1 cellular context compared by ENCODE assay signal in genomic region chr2:26033769-26034596, GRCh38.
A peak's percentile ranks its signal among the peaks of the same experiment; 100 is the strongest.
TF ChIP-seq lines count a peak whose summit lies in the region.

RAB10 (plus strand) TSS chr2:26034084; CDS start chr2:26034609, 525 bp downstream.

TF ChIP-seq in K562, 482 proteins besides CTCF, POLR2A, EP300 and RAD21 (continued from another document and continues in another):
- peak; percentile 50 for TF ChIP-seq CCNT2 (IDR thresholded peaks at IDR 0.05; ENCODE audit: borderline replicate concordance, extremely low read depth, insufficient read length, low read depth, low read length)
- TF ChIP-seq ETV5 (CRISPR knock-in tag; IDR thresholded peaks at IDR 0.05; ENCODE audit: low read depth) = no peak; the same call in 1 of the 2 replicates
- peak; percentile 96 for TF ChIP-seq RBBP5 (IDR thresholded peaks at IDR 0.05; ENCODE audit: borderline replicate concordance, insufficient read depth, low read length, poor library complexity, severe bottlenecking)
- TF ChIP-seq COPS2 (conservative IDR thresholded peaks at IDR 0.05) = no peak
- TF ChIP-seq HLTF (IDR thresholded peaks at IDR 0.05) = peak; percentile 60; the same call in 1 of the 2 replicates
- TF ChIP-seq HOXB6 (CRISPR knock-in tag; IDR thresholded peaks at IDR 0.05; ENCODE audit: borderline replicate concordance) = peak; percentile 27; the same call in 1 of the 2 replicates
- peak; percentile 69; the same call in 1 of the 2 replicates for TF ChIP-seq FOXK1 (CRISPR knock-in tag; IDR thresholded peaks at IDR 0.05; ENCODE audit: borderline replicate concordance)
- no peak for TF ChIP-seq ZNF444 (CRISPR knock-in tag; IDR thresholded peaks at IDR 0.05)
- TF ChIP-seq, protein P1, sequence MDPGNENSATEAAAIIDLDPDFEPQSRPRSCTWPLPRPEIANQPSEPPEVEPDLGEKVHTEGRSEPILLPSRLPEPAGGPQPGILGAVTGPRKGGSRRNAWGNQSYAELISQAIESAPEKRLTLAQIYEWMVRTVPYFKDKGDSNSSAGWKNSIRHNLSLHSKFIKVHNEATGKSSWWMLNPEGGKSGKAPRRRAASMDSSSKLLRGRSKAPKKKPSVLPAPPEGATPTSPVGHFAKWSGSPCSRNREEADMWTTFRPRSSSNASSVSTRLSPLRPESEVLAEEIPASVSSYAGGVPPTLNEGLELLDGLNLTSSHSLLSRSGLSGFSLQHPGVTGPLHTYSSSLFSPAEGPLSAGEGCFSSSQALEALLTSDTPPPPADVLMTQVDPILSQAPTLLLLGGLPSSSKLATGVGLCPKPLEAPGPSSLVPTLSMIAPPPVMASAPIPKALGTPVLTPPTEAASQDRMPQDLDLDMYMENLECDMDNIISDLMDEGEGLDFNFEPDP (CRISPR knock-in tag; IDR thresholded peaks at IDR 0.05) = peak; percentile 84; the same call in 1 of the 2 replicates
- TF ChIP-seq, protein P2, sequence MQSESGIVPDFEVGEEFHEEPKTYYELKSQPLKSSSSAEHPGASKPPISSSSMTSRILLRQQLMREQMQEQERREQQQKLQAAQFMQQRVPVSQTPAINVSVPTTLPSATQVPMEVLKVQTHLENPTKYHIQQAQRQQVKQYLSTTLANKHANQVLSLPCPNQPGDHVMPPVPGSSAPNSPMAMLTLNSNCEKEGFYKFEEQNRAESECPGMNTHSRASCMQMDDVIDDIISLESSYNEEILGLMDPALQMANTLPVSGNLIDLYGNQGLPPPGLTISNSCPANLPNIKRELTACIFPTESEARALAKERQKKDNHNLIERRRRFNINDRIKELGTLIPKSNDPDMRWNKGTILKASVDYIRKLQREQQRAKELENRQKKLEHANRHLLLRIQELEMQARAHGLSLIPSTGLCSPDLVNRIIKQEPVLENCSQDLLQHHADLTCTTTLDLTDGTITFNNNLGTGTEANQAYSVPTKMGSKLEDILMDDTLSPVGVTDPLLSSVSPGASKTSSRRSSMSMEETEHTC (IDR thresholded peaks at IDR 0.05) = 0 out of 2 replicates have a peak, but pooled peaks have one; percentile 32
- no peak for TF ChIP-seq GATAD2B (IDR thresholded peaks at IDR 0.05; ENCODE audit: borderline replicate concordance)
- TF ChIP-seq CUX1 (CRISPR knock-in tag; IDR thresholded peaks at IDR 0.05) = no peak
- TF ChIP-seq MAFK (IDR thresholded peaks at IDR 0.05; ENCODE audit: low read length) = no peak
- TF ChIP-seq MEIS2 (IDR thresholded peaks at IDR 0.05; ENCODE audit: partially characterized antibody) = peak; percentile 92
- TF ChIP-seq E2F3 (CRISPR knock-in tag; IDR thresholded peaks at IDR 0.05) = peak; percentile 63; the same call in 1 of the 2 replicates
- TF ChIP-seq YY1 (IDR thresholded peaks at IDR 0.05; ENCODE audit: borderline replicate concordance in 1 of 3, control insufficient read depth in 1 of 3, extremely low read depth in 1 of 3, insufficient read depth in 3 of 3, insufficient read length in 1 of 3, insufficient replicate concordance in 2 of 3, low read depth in 1 of 3, low read length in 2 of 3) = peak; percentile 42 to 90 (median 85)
- TF ChIP-seq MNT (conservative IDR thresholded peaks at IDR 0.05) = peak; percentile 71 to 88
- peak; percentile 11; the same call in 1 of the 2 replicates for TF ChIP-seq ZNF592 (IDR thresholded peaks at IDR 0.05)
- TF ChIP-seq FOS (IDR thresholded peaks at IDR 0.05; ENCODE audit: extremely low read depth, insufficient read length) = no peak
- no peak for TF ChIP-seq ZNF79 (CRISPR knock-in tag; IDR thresholded peaks at IDR 0.05; ENCODE audit: low read depth)
- no peak for TF ChIP-seq ZNF146 (CRISPR knock-in tag; IDR thresholded peaks at IDR 0.05; ENCODE audit: unreplicated experiment)
- no peak for TF ChIP-seq ZNF512 (tag; IDR thresholded peaks at IDR 0.05)
- TF ChIP-seq KAT7 (CRISPR knock-in tag; IDR thresholded peaks at IDR 0.05; ENCODE audit: borderline replicate concordance) = peak; percentile 89; the same call in 1 of the 2 replicates
- TF ChIP-seq ATF3 (IDR thresholded peaks at IDR 0.05) = no peak
- 0 out of 2 replicates have a peak, but pooled peaks have one; percentile 67 for TF ChIP-seq ATF3 (CRISPR knock-in tag; conservative IDR thresholded peaks at IDR 0.05)
- peak; percentile 65; the same call in 1 of the 2 replicates for TF ChIP-seq PHF21A (IDR thresholded peaks at IDR 0.05; ENCODE audit: borderline replicate concordance, low read depth)
- TF ChIP-seq KLF13 (tag; IDR thresholded peaks at IDR 0.05; ENCODE audit: borderline replicate concordance, low read depth) = no peak
- peak; percentile 86; the same call in 1 of the 2 replicates for TF ChIP-seq ZKSCAN3 (CRISPR knock-in tag; IDR thresholded peaks at IDR 0.05)
- peak; percentile 78 for TF ChIP-seq ZNF740 (CRISPR knock-in tag; IDR thresholded peaks at IDR 0.05)
- TF ChIP-seq ZNF740 (tag; IDR thresholded peaks at IDR 0.05) = peak in 1 of 2 experiments; percentile 92; a peak in 1 of 4 replicates
- peak; percentile 90 for TF ChIP-seq AFF4 (CRISPR knock-in tag; IDR thresholded peaks at IDR 0.05)
